In genomic region chr5:173616577-173617118, GRCh38 we compare ENCODE assay signal across 8 cellular contexts. TPM values are rescaled to one million over a fixed set of nuclear protein-coding genes. Genes with fewer than 3 reads are reported as not detected.
DNase-seq lines count a peak whose midpoint lies in the region; ATAC-seq and TF ChIP-seq lines count a peak whose summit lies in the region.

Gene BOD1 (minus strand): TSS chr5:173616650. CDS start chr5:173616436, 214 bp downstream.

- H3K4me2 ChIP-seq in DND-41 (ENCODE audit: insufficient read depth, low read length) = peak within 1 kb of the TSS; percentile 81

- H3K27ac Mint-ChIP-seq in activated T-helper 1 cell treated with anti-CD3 and anti-CD28 coated beads, Interleukin-12 subunit alpha, Interleukin-12 subunit beta, Interleukin-2, Interleukin-4 antibody, amounts not matched to agents 30 ng/mL and 10 ng/mL and 1 ng/mL, durations not matched to agents 14 hours and 24 hours and 36 hours = peak within 1 kb of the TSS; percentile 88

- peak within 1 kb of the TSS; percentile 42 to 76 for H3K4me3 ChIP-seq in DND-41 (ENCODE audit: low read depth in 1 of 2, low read length in 2 of 2)
- H3K4me3 ChIP-seq in esophagus squamous epithelium = peak within 1 kb of the TSS; percentile 84 to 91 (median 88)

- peak within 1 kb of the TSS; percentile 81 for H3K9ac ChIP-seq in DND-41 (ENCODE audit: low read depth, low read length)

- 2% methylated on average over 16 to 30 of the region's 37 CpGs for WGBS in esophagus squamous epithelium, 2 donors

- DNase-seq in DND-41 = peak; percentile 97
- peak; percentile 93 for DNase-seq in GOT3 (lab: John Stamatoyannopoulos, UW)
- DNase-seq in LHCN-M2 (ENCODE audit: low read depth) = peak; percentile 98
- DNase-seq in RPMI7951 (ENCODE audit: low read depth) = peak; percentile 96
- DNase-seq in activated T-helper 1 cell treated with anti-CD3 and anti-CD28 coated beads, Interleukin-12 subunit alpha, Interleukin-12 subunit beta, Interleukin-2, Interleukin-4 antibody, amounts not matched to agents 30 ng/mL and 10 ng/mL and 1 ng/mL, durations not matched to agents 14 hours and 24 hours and 36 hours (ENCODE audit: low spot score) = peak; percentile 94
- DNase-seq in esophagus squamous epithelium (lab: John Stamatoyannopoulos, UW) = peak; percentile 94
- DNase-seq in myocyte (ENCODE audit: low read depth) = peak; percentile 99
- peak; percentile 93 to 95 for DNase-seq in stimulated activated CD8-positive, alpha-beta memory T cell treated with anti-CD3 and anti-CD28 coated beads, Interleukin-7, amount 100 ng/mL, for 4 hours (ENCODE audit: low read depth in 2 of 2)

- H3K27me3 Mint-ChIP-seq in activated T-helper 1 cell treated with anti-CD3 and anti-CD28 coated beads, Interleukin-12 subunit alpha, Interleukin-12 subunit beta, Interleukin-2, Interleukin-4 antibody, amounts not matched to agents 30 ng/mL and 10 ng/mL and 1 ng/mL, durations not matched to agents 14 hours and 24 hours and 36 hours (ENCODE audit: insufficient read depth) = no peaks in the 10 kb centered on the region

- peaks cover 37% of the 10 kb centered on the region for H3K4me1 Mint-ChIP-seq in activated T-helper 1 cell treated with anti-CD3 and anti-CD28 coated beads, Interleukin-12 subunit alpha, Interleukin-12 subunit beta, Interleukin-2, Interleukin-4 antibody, amounts not matched to agents 30 ng/mL and 10 ng/mL and 1 ng/mL, durations not matched to agents 14 hours and 24 hours and 36 hours (ENCODE audit: low read depth)

- H4K20me1 ChIP-seq in DND-41 (ENCODE audit: insufficient read depth, low read length) = peaks cover 42% of the 10 kb centered on the region

- H3K4me1 ChIP-seq in DND-41 (ENCODE audit: insufficient read depth, low read length) (peaks cover 37% of the 10 kb centered on the region), esophagus squamous epithelium (peaks cover 11 to 48% (median 21%) of the 10 kb centered on the region in 3 donors)

- intact Hi-C loops in activated T-helper 1 cell treated with anti-CD3 and anti-CD28 coated beads, Interleukin-12 subunit alpha, Interleukin-12 subunit beta, Interleukin-2, Interleukin-4 antibody, amounts not matched to agents 30 ng/mL and 10 ng/mL and 1 ng/mL, durations not matched to agents 14 hours and 24 hours and 36 hours (cut with micrococcal nuclease) = loop anchor here (1.0 to 5.0 kb wide), 11 partner anchors 272 to 1861 kb away; partner anchors contain the start of genes ATP6V0E1, BNIP1, CPEB4 and FBXW11
- intact Hi-C loops in esophagus squamous epithelium (cut with DNase I) = loop anchor here (5.0 kb wide), 1 partner anchor 696 kb away; no protein-coding TSS in a partner anchor

- no peaks in the 10 kb centered on the region for H3K9me3 Mint-ChIP-seq in activated T-helper 1 cell treated with anti-CD3 and anti-CD28 coated beads, Interleukin-12 subunit alpha, Interleukin-12 subunit beta, Interleukin-2, Interleukin-4 antibody, amounts not matched to agents 30 ng/mL and 10 ng/mL and 1 ng/mL, durations not matched to agents 14 hours and 24 hours and 36 hours

- peak; percentile 95 for ATAC-seq in DND-41 (ENCODE audit: insufficient read depth, low read depth)

- peaks cover 47% of the 10 kb centered on the region for H3K79me2 ChIP-seq in DND-41 (ENCODE audit: insufficient read depth, low read length)

- H3K27ac ChIP-seq in DND-41 (ENCODE audit: low read length) = peak within 1 kb of the TSS; percentile 72
- peak within 1 kb of the TSS; percentile 92 to 97 (median 94) for H3K27ac ChIP-seq in esophagus squamous epithelium

- TF ChIP-seq CTCF in DND-41 (IDR thresholded peaks at IDR 0.05; ENCODE audit: borderline replicate concordance, extremely low read depth, low read length, poor library complexity, severe bottlenecking) = no peak
- peak in 1 of 6 experiments; percentile 47 for TF ChIP-seq CTCF in esophagus squamous epithelium (IDR thresholded peaks at IDR 0.05)

- peaks cover 7% of the 10 kb centered on the region for H3K36me3 Mint-ChIP-seq in activated T-helper 1 cell treated with anti-CD3 and anti-CD28 coated beads, Interleukin-12 subunit alpha, Interleukin-12 subunit beta, Interleukin-2, Interleukin-4 antibody, amounts not matched to agents 30 ng/mL and 10 ng/mL and 1 ng/mL, durations not matched to agents 14 hours and 24 hours and 36 hours (ENCODE audit: low read depth)

- H3K9me3 ChIP-seq in DND-41 (ENCODE audit: insufficient read depth, low read length, severe bottlenecking) = no peaks in the 10 kb centered on the region
- H3K9me3 ChIP-seq in esophagus squamous epithelium = no peaks in the 10 kb centered on the region

- H3K36me3 ChIP-seq in DND-41 (ENCODE audit: insufficient read depth, low read length) (peaks cover 36% of the 10 kb centered on the region), esophagus squamous epithelium (peaks cover 0 to 21% (median 0%) of the 10 kb centered on the region in 3 donors)

- peak within 1 kb of the TSS; percentile 90 for H2AFZ ChIP-seq in DND-41 (ENCODE audit: low read depth, low read length)

- peaks cover 3% of the 10 kb centered on the region for H3K27me3 ChIP-seq in DND-41 (ENCODE audit: insufficient read depth, low read length, poor library complexity)
- H3K27me3 ChIP-seq in esophagus squamous epithelium = no peaks in the 10 kb centered on the region

- TF ChIP-seq POLR2A in esophagus squamous epithelium (IDR thresholded peaks at IDR 0.05) = peak in 2 of 4 donors; percentile 4 to 21

- H3K4me3 Mint-ChIP-seq in activated T-helper 1 cell treated with anti-CD3 and anti-CD28 coated beads, Interleukin-12 subunit alpha, Interleukin-12 subunit beta, Interleukin-2, Interleukin-4 antibody, amounts not matched to agents 30 ng/mL and 10 ng/mL and 1 ng/mL, durations not matched to agents 14 hours and 24 hours and 36 hours = peak within 1 kb of the TSS; percentile 96

RNA-seq across cellular contexts. Expression of gene BOD1, which starts in this region (rescaled TPM):
- total RNA-seq in LHCN-M2 (2014; rRNA removed) = 68.7 and 80.5 TPM in 2 replicates
- 67.8 TPM for polyA plus RNA-seq in LHCN-M2 (2012)
- 50.3 and 63.8 TPM in 2 replicates for total RNA-seq in RPMI7951 (2014; rRNA removed; shearing (Covaris generic))
- total RNA-seq in activated T-helper 1 cell treated with anti-CD3 and anti-CD28 coated beads, Interleukin-12 subunit alpha, Interleukin-12 subunit beta, Interleukin-2, Interleukin-4 antibody, amounts not matched to agents 30 ng/mL and 10 ng/mL and 1 ng/mL, durations not matched to agents 14 hours and 24 hours and 36 hours = 27.3 and 29.9 TPM in 2 replicates
- total RNA-seq in esophagus squamous epithelium = 10 to 100 TPM; 13.8 to 43.1 (median 20.2) TPM
- total RNA-seq in myocyte = 91.8 and 110 TPM in 2 replicates
- 86.1 TPM for polyA plus RNA-seq in myocyte (2012)

Comparison
In these comparisons a context has a peak if more than half of its experiments do, and no peak if none do; other contexts are left out.
1. Peak in every context shown above with its lines: DNase-seq, ATAC-seq, H3K4me3 ChIP-seq and H3K27ac ChIP-seq.